1 cellular context compared by ENCODE assay signal in the genomic region with DNA sequence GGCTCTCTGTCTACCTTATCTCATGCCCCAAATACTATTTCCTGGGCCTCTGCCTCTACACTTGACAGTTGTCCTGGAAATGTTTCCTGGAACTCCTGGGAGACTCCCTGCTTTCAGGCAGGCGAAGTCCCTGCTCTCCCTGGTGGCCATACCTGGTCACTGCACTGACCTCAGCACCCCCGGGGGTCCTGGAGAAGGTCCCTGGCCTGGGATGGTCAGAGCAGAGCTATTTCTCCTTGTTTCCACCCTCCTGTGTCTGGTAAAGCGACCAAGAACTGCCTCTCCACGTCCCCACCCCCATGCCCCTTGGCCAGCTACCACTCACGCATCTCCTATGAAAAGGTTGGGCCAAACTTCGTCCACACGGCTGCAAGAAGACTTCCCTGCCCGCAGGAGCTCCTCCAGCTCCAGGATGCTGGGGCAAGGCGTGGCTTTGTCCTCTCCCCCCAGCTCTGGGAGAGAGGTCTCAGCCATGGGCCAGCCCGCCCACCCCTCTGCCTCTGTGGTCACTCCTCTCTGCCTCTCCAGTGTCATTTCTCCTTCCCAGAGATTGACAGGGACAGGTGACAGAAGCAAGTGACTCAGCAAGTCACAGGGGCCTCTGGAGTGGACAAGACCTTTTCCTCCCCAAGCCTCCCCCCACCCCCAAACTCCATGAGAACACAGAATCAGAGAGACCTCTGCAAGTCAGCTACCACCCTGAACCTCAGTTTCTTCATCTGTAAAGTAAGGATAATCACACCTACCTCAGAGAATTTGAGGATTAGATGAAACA.
TF ChIP-seq lines count a peak whose summit lies in the region.

No MANE protein-coding gene starts in this region.

TF ChIP-seq in HepG2, 621 proteins besides CTCF, POLR2A, EP300 and RAD21 (continued from another document and continues in another):
- TF ChIP-seq KIAA2018 (CRISPR knock-in tag; IDR thresholded peaks at IDR 0.05; ENCODE audit: borderline replicate concordance) (no peak), PRDM10 (CRISPR knock-in tag; IDR thresholded peaks at IDR 0.05; ENCODE audit: low read depth) (no peak), ZFP91 (CRISPR knock-in tag; IDR thresholded peaks at IDR 0.05; ENCODE audit: borderline replicate concordance) (peak; percentile 61; the same call in 1 of the 2 replicates), ZNF703 (CRISPR knock-in tag; IDR thresholded peaks at IDR 0.05; ENCODE audit: borderline replicate concordance) (no peak), BORCS8-MEF2B (CRISPR knock-in tag; IDR thresholded peaks at IDR 0.05) (no peak), KDM3A (CRISPR knock-in tag; IDR thresholded peaks at IDR 0.05; ENCODE audit: low read depth) (peak; percentile 55; the same call in 1 of the 2 replicates), ZMYM4 (CRISPR knock-in tag; IDR thresholded peaks at IDR 0.05) (peak; percentile 36; the same call in 1 of the 2 replicates), PPARG (CRISPR knock-in tag; conservative IDR thresholded peaks at IDR 0.05) (no peak), FOXK1 (CRISPR knock-in tag; IDR thresholded peaks at IDR 0.05; ENCODE audit: borderline replicate concordance, low read depth) (no peak), SRF (IDR thresholded peaks at IDR 0.05; ENCODE audit: low read depth, low read length) (no peak), ZKSCAN8 (CRISPR knock-in tag; IDR thresholded peaks at IDR 0.05; ENCODE audit: borderline replicate concordance) (peak; percentile 31; the same call in 1 of the 2 replicates), ZNF607 (CRISPR knock-in tag; IDR thresholded peaks at IDR 0.05; ENCODE audit: borderline replicate concordance) (no peak; the same call in none of the 2 replicates), GZF1 (CRISPR knock-in tag; IDR thresholded peaks at IDR 0.05) (no peak), HOXA3 (CRISPR knock-in tag; IDR thresholded peaks at IDR 0.05) (no peak; the same call in 1 of the 2 replicates), ZNF775 (CRISPR knock-in tag; IDR thresholded peaks at IDR 0.05; ENCODE audit: borderline replicate concordance) (no peak), ZNF235 (CRISPR knock-in tag; IDR thresholded peaks at IDR 0.05; ENCODE audit: borderline replicate concordance) (no peak), MTA3 (CRISPR knock-in tag; IDR thresholded peaks at IDR 0.05) (no peak), MED1 (CRISPR knock-in tag; IDR thresholded peaks at IDR 0.05) (peak; percentile 22; the same call in 1 of the 2 replicates), FOXC1 (CRISPR knock-in tag; IDR thresholded peaks at IDR 0.05; ENCODE audit: borderline replicate concordance) (0 out of 2 replicates have a peak, but pooled peaks have one; percentile 27), ZBTB21 (CRISPR knock-in tag; IDR thresholded peaks at IDR 0.05) (no peak), MATR3 (CRISPR knock-in tag; IDR thresholded peaks at IDR 0.05) (no peak), SMC3 (IDR thresholded peaks at IDR 0.05; ENCODE audit: low read length) (peak; percentile 39; the same call in 1 of the 2 replicates), TFDP1 (CRISPR knock-in tag; IDR thresholded peaks at IDR 0.05; ENCODE audit: borderline replicate concordance) (no peak), ZNF552 (CRISPR knock-in tag; IDR thresholded peaks at IDR 0.05; ENCODE audit: borderline replicate concordance) (no peak), ZBTB7B (CRISPR knock-in tag; IDR thresholded peaks at IDR 0.05) (peak; percentile 47), SOX6 (IDR thresholded peaks at IDR 0.05) (no peak), SOX6 (CRISPR knock-in tag; IDR thresholded peaks at IDR 0.05) (peak; percentile 23; the same call in 1 of the 2 replicates), ATF7-NPFF (CRISPR knock-in tag; IDR thresholded peaks at IDR 0.05; ENCODE audit: low read depth) (no peak)
- TF ChIP-seq, protein P1, sequence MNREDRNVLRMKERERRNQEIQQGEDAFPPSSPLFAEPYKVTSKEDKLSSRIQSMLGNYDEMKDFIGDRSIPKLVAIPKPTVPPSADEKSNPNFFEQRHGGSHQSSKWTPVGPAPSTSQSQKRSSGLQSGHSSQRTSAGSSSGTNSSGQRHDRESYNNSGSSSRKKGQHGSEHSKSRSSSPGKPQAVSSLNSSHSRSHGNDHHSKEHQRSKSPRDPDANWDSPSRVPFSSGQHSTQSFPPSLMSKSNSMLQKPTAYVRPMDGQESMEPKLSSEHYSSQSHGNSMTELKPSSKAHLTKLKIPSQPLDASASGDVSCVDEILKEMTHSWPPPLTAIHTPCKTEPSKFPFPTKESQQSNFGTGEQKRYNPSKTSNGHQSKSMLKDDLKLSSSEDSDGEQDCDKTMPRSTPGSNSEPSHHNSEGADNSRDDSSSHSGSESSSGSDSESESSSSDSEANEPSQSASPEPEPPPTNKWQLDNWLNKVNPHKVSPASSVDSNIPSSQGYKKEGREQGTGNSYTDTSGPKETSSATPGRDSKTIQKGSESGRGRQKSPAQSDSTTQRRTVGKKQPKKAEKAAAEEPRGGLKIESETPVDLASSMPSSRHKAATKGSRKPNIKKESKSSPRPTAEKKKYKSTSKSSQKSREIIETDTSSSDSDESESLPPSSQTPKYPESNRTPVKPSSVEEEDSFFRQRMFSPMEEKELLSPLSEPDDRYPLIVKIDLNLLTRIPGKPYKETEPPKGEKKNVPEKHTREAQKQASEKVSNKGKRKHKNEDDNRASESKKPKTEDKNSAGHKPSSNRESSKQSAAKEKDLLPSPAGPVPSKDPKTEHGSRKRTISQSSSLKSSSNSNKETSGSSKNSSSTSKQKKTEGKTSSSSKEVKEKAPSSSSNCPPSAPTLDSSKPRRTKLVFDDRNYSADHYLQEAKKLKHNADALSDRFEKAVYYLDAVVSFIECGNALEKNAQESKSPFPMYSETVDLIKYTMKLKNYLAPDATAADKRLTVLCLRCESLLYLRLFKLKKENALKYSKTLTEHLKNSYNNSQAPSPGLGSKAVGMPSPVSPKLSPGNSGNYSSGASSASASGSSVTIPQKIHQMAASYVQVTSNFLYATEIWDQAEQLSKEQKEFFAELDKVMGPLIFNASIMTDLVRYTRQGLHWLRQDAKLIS (CRISPR knock-in tag; IDR thresholded peaks at IDR 0.05): no peak
- TF ChIP-seq, protein P2, sequence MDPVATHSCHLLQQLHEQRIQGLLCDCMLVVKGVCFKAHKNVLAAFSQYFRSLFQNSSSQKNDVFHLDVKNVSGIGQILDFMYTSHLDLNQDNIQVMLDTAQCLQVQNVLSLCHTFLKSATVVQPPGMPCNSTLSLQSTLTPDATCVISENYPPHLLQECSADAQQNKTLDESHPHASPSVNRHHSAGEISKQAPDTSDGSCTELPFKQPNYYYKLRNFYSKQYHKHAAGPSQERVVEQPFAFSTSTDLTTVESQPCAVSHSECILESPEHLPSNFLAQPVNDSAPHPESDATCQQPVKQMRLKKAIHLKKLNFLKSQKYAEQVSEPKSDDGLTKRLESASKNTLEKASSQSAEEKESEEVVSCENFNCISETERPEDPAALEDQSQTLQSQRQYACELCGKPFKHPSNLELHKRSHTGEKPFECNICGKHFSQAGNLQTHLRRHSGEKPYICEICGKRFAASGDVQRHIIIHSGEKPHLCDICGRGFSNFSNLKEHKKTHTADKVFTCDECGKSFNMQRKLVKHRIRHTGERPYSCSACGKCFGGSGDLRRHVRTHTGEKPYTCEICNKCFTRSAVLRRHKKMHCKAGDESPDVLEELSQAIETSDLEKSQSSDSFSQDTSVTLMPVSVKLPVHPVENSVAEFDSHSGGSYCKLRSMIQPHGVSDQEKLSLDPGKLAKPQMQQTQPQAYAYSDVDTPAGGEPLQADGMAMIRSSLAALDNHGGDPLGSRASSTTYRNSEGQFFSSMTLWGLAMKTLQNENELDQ (CRISPR knock-in tag; IDR thresholded peaks at IDR 0.05; ENCODE audit: borderline replicate concordance): no peak
